1 cellular context compared by ENCODE assay signal in the genomic region with DNA sequence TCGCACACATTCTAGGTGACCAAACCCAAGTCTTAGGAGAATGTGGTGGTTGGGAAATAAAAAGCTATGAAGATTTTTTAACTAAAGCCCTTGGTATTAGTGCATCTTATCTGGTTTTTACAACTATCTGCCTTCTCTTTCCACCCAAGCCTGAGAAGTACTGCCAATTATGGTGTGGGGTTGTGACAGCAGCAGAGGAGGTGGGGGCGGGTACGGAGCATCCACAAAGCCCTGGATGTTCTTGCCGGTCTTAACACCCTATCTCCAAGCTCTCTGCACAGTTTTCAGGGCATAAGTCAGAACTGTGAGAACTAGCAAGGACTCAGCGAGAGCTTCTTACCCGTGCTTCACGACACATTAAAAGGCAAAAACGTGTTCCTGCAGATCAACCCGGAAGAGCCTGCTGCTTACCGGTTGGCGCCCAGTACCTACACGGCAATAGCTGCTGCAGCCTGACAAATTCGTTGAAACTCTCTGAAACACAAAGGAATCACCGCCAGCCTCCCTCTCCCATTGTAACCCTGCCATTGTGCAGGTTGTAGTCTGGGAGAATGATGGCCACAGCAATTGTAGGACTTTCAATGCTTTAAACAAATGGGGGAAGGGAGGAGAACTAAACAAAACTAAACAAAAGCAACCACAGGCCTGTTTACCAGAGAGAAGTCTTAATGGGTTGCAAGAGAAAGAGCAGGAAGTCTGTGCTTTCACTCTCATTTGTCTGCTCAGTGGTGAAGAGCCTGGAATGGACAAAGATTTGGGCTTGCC.
TF ChIP-seq lines count a peak whose summit lies in the region.

No MANE protein-coding gene starts in this region.

TF ChIP-seq in WTC11, 78 proteins besides CTCF, POLR2A, EP300 and RAD21 (continued from another document):
- TF ChIP-seq, protein P1, sequence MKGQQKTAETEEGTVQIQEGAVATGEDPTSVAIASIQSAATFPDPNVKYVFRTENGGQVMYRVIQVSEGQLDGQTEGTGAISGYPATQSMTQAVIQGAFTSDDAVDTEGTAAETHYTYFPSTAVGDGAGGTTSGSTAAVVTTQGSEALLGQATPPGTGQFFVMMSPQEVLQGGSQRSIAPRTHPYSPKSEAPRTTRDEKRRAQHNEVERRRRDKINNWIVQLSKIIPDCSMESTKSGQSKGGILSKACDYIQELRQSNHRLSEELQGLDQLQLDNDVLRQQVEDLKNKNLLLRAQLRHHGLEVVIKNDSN (CRISPR knock-in tag; IDR thresholded peaks at IDR 0.05), result no peak
- TF ChIP-seq ZNF396 (CRISPR knock-in tag; IDR thresholded peaks at IDR 0.05; ENCODE audit: borderline replicate concordance) (peak; percentile 4; the same call in 1 of the 2 replicates), OVOL2 (CRISPR knock-in tag; IDR thresholded peaks at IDR 0.05; ENCODE audit: borderline replicate concordance) (no peak), ESRRA (CRISPR knock-in tag; IDR thresholded peaks at IDR 0.05; ENCODE audit: borderline replicate concordance) (no peak), CBFB (CRISPR knock-in tag; IDR thresholded peaks at IDR 0.05; ENCODE audit: low read depth) (no peak), FOXK1 (CRISPR knock-in tag; IDR thresholded peaks at IDR 0.05) (peak; percentile 81), ATF1 (CRISPR knock-in tag; IDR thresholded peaks at IDR 0.05) (no peak), TEAD1 (CRISPR knock-in tag; IDR thresholded peaks at IDR 0.05) (0 out of 2 replicates have a peak, but pooled peaks have one; percentile 69), RORB (CRISPR knock-in tag; IDR thresholded peaks at IDR 0.05) (no peak), SMAD3 (CRISPR knock-in tag; IDR thresholded peaks at IDR 0.05; ENCODE audit: borderline replicate concordance) (no peak), SP1 (CRISPR knock-in tag; conservative IDR thresholded peaks at IDR 0.05) (no peak), MXD4 (CRISPR knock-in tag; IDR thresholded peaks at IDR 0.05; ENCODE audit: borderline replicate concordance) (no peak), KAT7 (CRISPR knock-in tag; IDR thresholded peaks at IDR 0.05; ENCODE audit: borderline replicate concordance) (no peak), ZBTB21 (CRISPR knock-in tag; IDR thresholded peaks at IDR 0.05; ENCODE audit: borderline replicate concordance) (peak; percentile 74; the same call in 1 of the 2 replicates), RELA (CRISPR knock-in tag; IDR thresholded peaks at IDR 0.05; ENCODE audit: borderline replicate concordance) (no peak)
- TF ChIP-seq, protein P2, sequence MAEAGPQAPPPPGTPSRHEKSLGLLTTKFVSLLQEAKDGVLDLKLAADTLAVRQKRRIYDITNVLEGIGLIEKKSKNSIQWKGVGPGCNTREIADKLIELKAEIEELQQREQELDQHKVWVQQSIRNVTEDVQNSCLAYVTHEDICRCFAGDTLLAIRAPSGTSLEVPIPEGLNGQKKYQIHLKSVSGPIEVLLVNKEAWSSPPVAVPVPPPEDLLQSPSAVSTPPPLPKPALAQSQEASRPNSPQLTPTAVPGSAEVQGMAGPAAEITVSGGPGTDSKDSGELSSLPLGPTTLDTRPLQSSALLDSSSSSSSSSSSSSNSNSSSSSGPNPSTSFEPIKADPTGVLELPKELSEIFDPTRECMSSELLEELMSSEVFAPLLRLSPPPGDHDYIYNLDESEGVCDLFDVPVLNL (CRISPR knock-in tag; IDR thresholded peaks at IDR 0.05; ENCODE audit: borderline replicate concordance, low read depth), result no peak
- TF ChIP-seq, protein P3, sequence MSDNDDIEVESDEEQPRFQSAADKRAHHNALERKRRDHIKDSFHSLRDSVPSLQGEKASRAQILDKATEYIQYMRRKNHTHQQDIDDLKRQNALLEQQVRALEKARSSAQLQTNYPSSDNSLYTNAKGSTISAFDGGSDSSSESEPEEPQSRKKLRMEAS (CRISPR knock-in tag; IDR thresholded peaks at IDR 0.05), result no peak; the same call in 1 of the 2 replicates
- TF ChIP-seq, protein P4, sequence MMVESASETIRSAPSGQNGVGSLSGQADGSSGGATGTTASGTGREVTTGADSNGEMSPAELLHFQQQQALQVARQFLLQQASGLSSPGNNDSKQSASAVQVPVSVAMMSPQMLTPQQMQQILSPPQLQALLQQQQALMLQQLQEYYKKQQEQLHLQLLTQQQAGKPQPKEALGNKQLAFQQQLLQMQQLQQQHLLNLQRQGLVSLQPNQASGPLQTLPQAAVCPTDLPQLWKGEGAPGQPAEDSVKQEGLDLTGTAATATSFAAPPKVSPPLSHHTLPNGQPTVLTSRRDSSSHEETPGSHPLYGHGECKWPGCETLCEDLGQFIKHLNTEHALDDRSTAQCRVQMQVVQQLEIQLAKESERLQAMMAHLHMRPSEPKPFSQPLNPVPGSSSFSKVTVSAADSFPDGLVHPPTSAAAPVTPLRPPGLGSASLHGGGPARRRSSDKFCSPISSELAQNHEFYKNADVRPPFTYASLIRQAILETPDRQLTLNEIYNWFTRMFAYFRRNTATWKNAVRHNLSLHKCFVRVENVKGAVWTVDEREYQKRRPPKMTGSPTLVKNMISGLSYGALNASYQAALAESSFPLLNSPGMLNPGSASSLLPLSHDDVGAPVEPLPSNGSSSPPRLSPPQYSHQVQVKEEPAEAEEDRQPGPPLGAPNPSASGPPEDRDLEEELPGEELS (CRISPR knock-in tag; IDR thresholded peaks at IDR 0.05), result peak; percentile 90
- TF ChIP-seq, protein P5, sequence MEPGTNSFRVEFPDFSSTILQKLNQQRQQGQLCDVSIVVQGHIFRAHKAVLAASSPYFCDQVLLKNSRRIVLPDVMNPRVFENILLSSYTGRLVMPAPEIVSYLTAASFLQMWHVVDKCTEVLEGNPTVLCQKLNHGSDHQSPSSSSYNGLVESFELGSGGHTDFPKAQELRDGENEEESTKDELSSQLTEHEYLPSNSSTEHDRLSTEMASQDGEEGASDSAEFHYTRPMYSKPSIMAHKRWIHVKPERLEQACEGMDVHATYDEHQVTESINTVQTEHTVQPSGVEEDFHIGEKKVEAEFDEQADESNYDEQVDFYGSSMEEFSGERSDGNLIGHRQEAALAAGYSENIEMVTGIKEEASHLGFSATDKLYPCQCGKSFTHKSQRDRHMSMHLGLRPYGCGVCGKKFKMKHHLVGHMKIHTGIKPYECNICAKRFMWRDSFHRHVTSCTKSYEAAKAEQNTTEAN (CRISPR knock-in tag; IDR thresholded peaks at IDR 0.05), result no peak
- TF ChIP-seq, protein P6, sequence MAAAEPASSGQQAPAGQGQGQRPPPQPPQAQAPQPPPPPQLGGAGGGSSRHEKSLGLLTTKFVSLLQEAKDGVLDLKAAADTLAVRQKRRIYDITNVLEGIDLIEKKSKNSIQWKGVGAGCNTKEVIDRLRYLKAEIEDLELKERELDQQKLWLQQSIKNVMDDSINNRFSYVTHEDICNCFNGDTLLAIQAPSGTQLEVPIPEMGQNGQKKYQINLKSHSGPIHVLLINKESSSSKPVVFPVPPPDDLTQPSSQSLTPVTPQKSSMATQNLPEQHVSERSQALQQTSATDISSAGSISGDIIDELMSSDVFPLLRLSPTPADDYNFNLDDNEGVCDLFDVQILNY (CRISPR knock-in tag; IDR thresholded peaks at IDR 0.05), result 0 out of 2 replicates have a peak, but pooled peaks have one; percentile 29
- TF ChIP-seq, protein P7, sequence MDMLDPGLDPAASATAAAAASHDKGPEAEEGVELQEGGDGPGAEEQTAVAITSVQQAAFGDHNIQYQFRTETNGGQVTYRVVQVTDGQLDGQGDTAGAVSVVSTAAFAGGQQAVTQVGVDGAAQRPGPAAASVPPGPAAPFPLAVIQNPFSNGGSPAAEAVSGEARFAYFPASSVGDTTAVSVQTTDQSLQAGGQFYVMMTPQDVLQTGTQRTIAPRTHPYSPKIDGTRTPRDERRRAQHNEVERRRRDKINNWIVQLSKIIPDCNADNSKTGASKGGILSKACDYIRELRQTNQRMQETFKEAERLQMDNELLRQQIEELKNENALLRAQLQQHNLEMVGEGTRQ (CRISPR knock-in tag; IDR thresholded peaks at IDR 0.05), result no peak
- TF ChIP-seq, protein P8, sequence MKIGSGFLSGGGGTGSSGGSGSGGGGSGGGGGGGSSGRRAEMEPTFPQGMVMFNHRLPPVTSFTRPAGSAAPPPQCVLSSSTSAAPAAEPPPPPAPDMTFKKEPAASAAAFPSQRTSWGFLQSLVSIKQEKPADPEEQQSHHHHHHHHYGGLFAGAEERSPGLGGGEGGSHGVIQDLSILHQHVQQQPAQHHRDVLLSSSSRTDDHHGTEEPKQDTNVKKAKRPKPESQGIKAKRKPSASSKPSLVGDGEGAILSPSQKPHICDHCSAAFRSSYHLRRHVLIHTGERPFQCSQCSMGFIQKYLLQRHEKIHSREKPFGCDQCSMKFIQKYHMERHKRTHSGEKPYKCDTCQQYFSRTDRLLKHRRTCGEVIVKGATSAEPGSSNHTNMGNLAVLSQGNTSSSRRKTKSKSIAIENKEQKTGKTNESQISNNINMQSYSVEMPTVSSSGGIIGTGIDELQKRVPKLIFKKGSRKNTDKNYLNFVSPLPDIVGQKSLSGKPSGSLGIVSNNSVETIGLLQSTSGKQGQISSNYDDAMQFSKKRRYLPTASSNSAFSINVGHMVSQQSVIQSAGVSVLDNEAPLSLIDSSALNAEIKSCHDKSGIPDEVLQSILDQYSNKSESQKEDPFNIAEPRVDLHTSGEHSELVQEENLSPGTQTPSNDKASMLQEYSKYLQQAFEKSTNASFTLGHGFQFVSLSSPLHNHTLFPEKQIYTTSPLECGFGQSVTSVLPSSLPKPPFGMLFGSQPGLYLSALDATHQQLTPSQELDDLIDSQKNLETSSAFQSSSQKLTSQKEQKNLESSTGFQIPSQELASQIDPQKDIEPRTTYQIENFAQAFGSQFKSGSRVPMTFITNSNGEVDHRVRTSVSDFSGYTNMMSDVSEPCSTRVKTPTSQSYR (CRISPR knock-in tag; IDR thresholded peaks at IDR 0.05), result peak; percentile 85
- TF ChIP-seq, protein P9, sequence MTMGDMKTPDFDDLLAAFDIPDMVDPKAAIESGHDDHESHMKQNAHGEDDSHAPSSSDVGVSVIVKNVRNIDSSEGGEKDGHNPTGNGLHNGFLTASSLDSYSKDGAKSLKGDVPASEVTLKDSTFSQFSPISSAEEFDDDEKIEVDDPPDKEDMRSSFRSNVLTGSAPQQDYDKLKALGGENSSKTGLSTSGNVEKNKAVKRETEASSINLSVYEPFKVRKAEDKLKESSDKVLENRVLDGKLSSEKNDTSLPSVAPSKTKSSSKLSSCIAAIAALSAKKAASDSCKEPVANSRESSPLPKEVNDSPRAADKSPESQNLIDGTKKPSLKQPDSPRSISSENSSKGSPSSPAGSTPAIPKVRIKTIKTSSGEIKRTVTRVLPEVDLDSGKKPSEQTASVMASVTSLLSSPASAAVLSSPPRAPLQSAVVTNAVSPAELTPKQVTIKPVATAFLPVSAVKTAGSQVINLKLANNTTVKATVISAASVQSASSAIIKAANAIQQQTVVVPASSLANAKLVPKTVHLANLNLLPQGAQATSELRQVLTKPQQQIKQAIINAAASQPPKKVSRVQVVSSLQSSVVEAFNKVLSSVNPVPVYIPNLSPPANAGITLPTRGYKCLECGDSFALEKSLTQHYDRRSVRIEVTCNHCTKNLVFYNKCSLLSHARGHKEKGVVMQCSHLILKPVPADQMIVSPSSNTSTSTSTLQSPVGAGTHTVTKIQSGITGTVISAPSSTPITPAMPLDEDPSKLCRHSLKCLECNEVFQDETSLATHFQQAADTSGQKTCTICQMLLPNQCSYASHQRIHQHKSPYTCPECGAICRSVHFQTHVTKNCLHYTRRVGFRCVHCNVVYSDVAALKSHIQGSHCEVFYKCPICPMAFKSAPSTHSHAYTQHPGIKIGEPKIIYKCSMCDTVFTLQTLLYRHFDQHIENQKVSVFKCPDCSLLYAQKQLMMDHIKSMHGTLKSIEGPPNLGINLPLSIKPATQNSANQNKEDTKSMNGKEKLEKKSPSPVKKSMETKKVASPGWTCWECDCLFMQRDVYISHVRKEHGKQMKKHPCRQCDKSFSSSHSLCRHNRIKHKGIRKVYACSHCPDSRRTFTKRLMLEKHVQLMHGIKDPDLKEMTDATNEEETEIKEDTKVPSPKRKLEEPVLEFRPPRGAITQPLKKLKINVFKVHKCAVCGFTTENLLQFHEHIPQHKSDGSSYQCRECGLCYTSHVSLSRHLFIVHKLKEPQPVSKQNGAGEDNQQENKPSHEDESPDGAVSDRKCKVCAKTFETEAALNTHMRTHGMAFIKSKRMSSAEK (CRISPR knock-in tag; IDR thresholded peaks at IDR 0.05; ENCODE audit: borderline replicate concordance), result no peak
